9 cellular contexts compared by ENCODE assay signal in the genomic region with DNA sequence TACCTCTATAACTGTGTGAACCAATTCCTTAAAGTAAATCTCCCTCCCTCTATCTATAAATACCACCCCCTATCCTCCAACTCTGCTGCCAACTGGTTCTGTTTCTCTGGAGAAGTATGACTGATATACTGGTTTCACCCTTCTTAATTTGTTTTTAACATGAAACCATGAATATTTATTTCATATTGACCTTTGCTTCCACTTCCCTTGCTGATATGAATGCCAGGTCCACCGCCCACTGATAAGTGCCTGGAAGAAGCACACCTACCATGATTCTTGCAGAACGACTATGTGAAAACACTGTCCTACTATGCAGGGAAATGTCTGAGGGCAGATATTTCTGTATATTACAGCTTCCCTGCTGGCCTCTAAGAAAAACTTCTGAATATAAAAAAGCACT.
"Had no signal": no experiment of that assay in that cellular context is flagged by ENCODE, and none has a peak within 500 bp of the region (broad histone marks: within the 10 kb centered on the region; RNA-seq: fewer than 3 reads in every experiment).

No MANE protein-coding gene starts in this region.

- ATAC-seq: HCT116, HepG2 had no signal

- DNase-seq: GM23248, GOT3, H7, HFFc6, KBM-7 had no signal

- H3K36me3 ChIP-seq: HAP-1 had no signal

- H3K4me1 ChIP-seq: HAP-1 had no signal

- H3K4me3 ChIP-seq: GM23248, HAP-1 had no signal

- FAIRE-seq: HepG2 had no signal

- H3K9me3 ChIP-seq: HAP-1 had no signal

- H3K27ac ChIP-seq: GM23248, HL-60 had no signal
